ENCODE assay signal across 13 cellular contexts in genomic region chr7:36273836-36274235, GRCh38.
DNase-seq lines count a peak whose midpoint lies in the region; ATAC-seq and TF ChIP-seq lines count a peak whose summit lies in the region.
"Had no signal": no experiment of that assay in that cellular context is flagged by ENCODE, and none has a peak within 500 bp of the region (broad histone marks: within the 10 kb centered on the region; RNA-seq: fewer than 3 reads in every experiment).

No MANE protein-coding gene starts in this region.

- peaks cover 32% of the 10 kb centered on the region for H3K4me1 Mint-ChIP-seq in CD14-positive monocyte
- H3K4me1 Mint-ChIP-seq in progenitor cell of endocrine pancreas (ENCODE audit: low read depth) = peaks cover 41% of the 10 kb centered on the region
- H3K4me1 Mint-ChIP-seq: B cell had no signal

- H4K20me1 ChIP-seq in Loucy (ENCODE audit: insufficient read depth, low read length, poor library complexity, severe bottlenecking) = no peaks in the 10 kb centered on the region

- H3K4me3 Mint-ChIP-seq in CD14-positive monocyte (no peak overlapping the region), progenitor cell of endocrine pancreas (ENCODE audit: low read depth) (no peak overlapping the region)
- H3K4me3 Mint-ChIP-seq: B cell; CD8-positive, alpha-beta T cell had no signal

- peak overlapping the region in 1 of 4 donors; percentile 4 for H3K27ac ChIP-seq in esophagus muscularis mucosa (replicated peaks in 1 of 4)

- H3K4me1 ChIP-seq in Loucy (ENCODE audit: insufficient read depth, low read length, poor library complexity, severe bottlenecking) (peaks cover 29% of the 10 kb centered on the region), esophagus muscularis mucosa (peaks cover 16 to 57% (median 53%) of the 10 kb centered on the region in 4 donors)

- H3K27ac Mint-ChIP-seq in CD14-positive monocyte (peak overlapping the region in 6 of 7 donors; percentile 42 to 81 (median 76)), progenitor cell of endocrine pancreas (peak overlapping the region; percentile 99)
- H3K27ac Mint-ChIP-seq: B cell; CD8-positive, alpha-beta T cell had no signal

- WGBS in esophagus muscularis mucosa = 64% methylated on average over 4 of the region's 4 CpGs

- no peak overlapping the region; the same call in 1 of the 2 replicates for H2AFZ ChIP-seq in Loucy (ENCODE audit: low read length)

- H3K4me3 ChIP-seq in Loucy (ENCODE audit: low read length, poor library complexity, severe bottlenecking) (peak overlapping the region; percentile 29), esophagus muscularis mucosa (no peak overlapping the region)

- TF ChIP-seq CTCF in CD14-positive monocyte (IDR thresholded peaks at IDR 0.05) (no peak), Loucy (conservative IDR thresholded peaks at IDR 0.05; ENCODE audit: low read length) (no peak), esophagus muscularis mucosa (IDR thresholded peaks at IDR 0.05) (no peak), progenitor cell of endocrine pancreas (IDR thresholded peaks at IDR 0.05; ENCODE audit: unreplicated experiment) (no peak)

- H3K9me2 ChIP-seq in Loucy (replicated peaks; ENCODE audit: low read depth, low read length) = no peaks in the 10 kb centered on the region

- H3K27me3 ChIP-seq in Loucy (ENCODE audit: insufficient read depth, low read length, poor library complexity, severe bottlenecking) (no peaks in the 10 kb centered on the region), esophagus muscularis mucosa (no peaks in the 10 kb centered on the region)

- H3K27me3 Mint-ChIP-seq in CD14-positive monocyte (ENCODE audit: low read depth in 3 of 3) (peaks cover 0 to 2% (median 0%) of the 10 kb centered on the region in 3 donors), progenitor cell of endocrine pancreas (no peaks in the 10 kb centered on the region)

- H3K36me3 Mint-ChIP-seq in CD14-positive monocyte (peaks cover 6 to 13% of the 10 kb centered on the region in 2 donors), progenitor cell of endocrine pancreas (ENCODE audit: insufficient read depth) (no peaks in the 10 kb centered on the region)
- H3K36me3 Mint-ChIP-seq: CD8-positive, alpha-beta T cell had no signal

- TF ChIP-seq EP300 in esophagus muscularis mucosa (IDR thresholded peaks at IDR 0.05) = no peak

- peak overlapping the region; percentile 61 for H3K9ac ChIP-seq in Loucy (ENCODE audit: low read depth, low read length, poor library complexity, severe bottlenecking)

- H3K36me3 ChIP-seq in Loucy (ENCODE audit: insufficient read depth, low read length) (no peaks in the 10 kb centered on the region), esophagus muscularis mucosa (no peaks in the 10 kb centered on the region)

- no peaks in the 10 kb centered on the region for H3F3A ChIP-seq in Loucy (ENCODE audit: low read depth)

- ATAC-seq in GM18519 (IDR thresholded peaks at IDR 0.05; ENCODE audit: low FRiP score, unreplicated experiment) (no peak), GM21723 (IDR thresholded peaks at IDR 0.05; ENCODE audit: unreplicated experiment) (no peak)
- ATAC-seq: CD8-positive, alpha-beta T cell had no signal

- H3K79me2 ChIP-seq in Loucy (ENCODE audit: insufficient read depth, low read length) = no peaks in the 10 kb centered on the region

- TF ChIP-seq POLR2A in esophagus muscularis mucosa (IDR thresholded peaks at IDR 0.05; ENCODE audit: low read depth) = no peak

- DNase-seq in CD14-positive monocyte (ENCODE audit: low spot score) (no peak), esophagus muscularis mucosa (ENCODE audit: extremely low spot score) (peak; percentile 91), progenitor cell of endocrine pancreas (ENCODE audit: low spot score, unreplicated experiment) (no peak), NCI-H1092 treated with DMSO at 0.1 percent for 48 hours (lab: John Stamatoyannopoulos, UW) (no peak)
- DNase-seq: CD8-positive, alpha-beta T cell; DND-41; GDM1; NCI-H1930; NCI-H510A treated with DMSO at 0.1 percent for 48 hours had no signal

- H3K9me3 Mint-ChIP-seq in CD14-positive monocyte = peaks cover 0 to 4% (median 0%) of the 10 kb centered on the region in 7 donors
- H3K9me3 Mint-ChIP-seq in progenitor cell of endocrine pancreas (ENCODE audit: low read depth) = no peaks in the 10 kb centered on the region
- H3K9me3 Mint-ChIP-seq: CD8-positive, alpha-beta T cell had no signal

- H3K9me3 ChIP-seq in Loucy (ENCODE audit: insufficient read depth, low read depth, low read length) = no peaks in the 10 kb centered on the region
- H3K9me3 ChIP-seq in esophagus muscularis mucosa = no peaks in the 10 kb centered on the region

- intact Hi-C loops in CD14-positive monocyte (cut with micrococcal nuclease) (no loop called here), esophagus muscularis mucosa (cut with DNase I) (no loop called here)

- H3K4me2 ChIP-seq in Loucy (ENCODE audit: low read depth, low read length, poor library complexity, severe bottlenecking) = peak overlapping the region; percentile 58
